Comparison of ENCODE assay signal across 8 cellular contexts in the genomic region with DNA sequence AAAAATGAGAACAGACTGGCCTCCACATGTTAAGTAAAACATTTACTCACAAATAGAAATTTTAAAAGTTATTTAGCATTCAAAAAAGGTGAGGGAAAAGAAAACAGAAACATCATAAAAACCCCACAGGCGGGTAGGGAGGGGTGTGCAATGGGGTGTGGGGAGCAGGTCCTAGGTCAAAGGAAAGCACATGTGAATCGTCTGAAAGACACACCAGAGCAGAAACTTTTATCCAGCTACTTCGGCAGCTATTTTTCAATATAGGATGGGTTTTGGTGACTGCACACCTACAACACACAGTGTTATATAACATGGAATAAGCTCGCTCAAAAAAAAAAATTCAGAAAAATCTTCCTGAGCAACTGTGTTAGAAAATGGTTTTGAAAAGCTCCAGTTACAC. TPM values are rescaled to one million over a fixed set of nuclear protein-coding genes. Genes with fewer than 3 reads are reported as not detected.
DNase-seq lines count a peak whose midpoint lies in the region; ATAC-seq lines count a peak whose summit lies in the region.

No MANE protein-coding gene starts in this region.

- peak overlapping the region; percentile 54 for H3K9ac ChIP-seq in iPS-15b (ENCODE audit: low read depth, low read length)

- no peaks in the 10 kb centered on the region for H3K9me3 ChIP-seq in iPS-15b (ENCODE audit: control insufficient read depth, insufficient read depth, low read length)

- peak; percentile 26 for DNase-seq in activated CD8-positive, alpha-beta memory T cell treated with anti-CD3 and anti-CD28 coated beads, Interleukin-2, amount 50 U/mL, for 4 hours
- no peak for DNase-seq in activated CD8-positive, alpha-beta memory T cell treated with anti-CD3 and anti-CD28 coated beads, Interleukin-2, amount 50 U/mL, for 48 hours
- no peak for DNase-seq in activated T-helper 1 cell treated with anti-CD3 and anti-CD28 coated beads, Interleukin-12 subunit alpha, Interleukin-12 subunit beta, Interleukin-2, Interleukin-4 antibody, amounts not matched to agents 30 ng/mL and 10 ng/mL and 1 ng/mL, durations not matched to agents 14 hours and 24 hours and 36 hours (ENCODE audit: low spot score)
- peak; percentile 8 to 19 for DNase-seq in stimulated activated naive CD8-positive, alpha-beta T cell treated with anti-CD3 and anti-CD28 coated beads, Interleukin-15, amount 100 ng/mL, for 72 hours

- no peaks in the 10 kb centered on the region for H3K9me3 Mint-ChIP-seq in activated T-helper 1 cell treated with anti-CD3 and anti-CD28 coated beads, Interleukin-12 subunit alpha, Interleukin-12 subunit beta, Interleukin-2, Interleukin-4 antibody, amounts not matched to agents 30 ng/mL and 10 ng/mL and 1 ng/mL, durations not matched to agents 14 hours and 24 hours and 36 hours
- H3K9me3 Mint-ChIP-seq in stimulated activated naive CD8-positive, alpha-beta T cell treated with anti-CD3 and anti-CD28 coated beads, Interleukin-15, amount 100 ng/mL, for 72 hours: no peaks in the 10 kb centered on the region

- no peak for ATAC-seq in stimulated activated naive CD8-positive, alpha-beta T cell treated with anti-CD3 and anti-CD28 coated beads, Interleukin-15, amount 100 ng/mL, for 72 hours
- ATAC-seq in GM18517 (IDR thresholded peaks at IDR 0.05; ENCODE audit: unreplicated experiment) (no peak), HG02840 (IDR thresholded peaks at IDR 0.05; ENCODE audit: low FRiP score, unreplicated experiment) (no peak), HG02973 (IDR thresholded peaks at IDR 0.05; ENCODE audit: unreplicated experiment) (no peak)

- peaks cover 6% of the 10 kb centered on the region for H3K4me1 ChIP-seq in iPS-15b (ENCODE audit: control insufficient read depth, insufficient read depth, low read length)

- H3K36me3 Mint-ChIP-seq in activated T-helper 1 cell treated with anti-CD3 and anti-CD28 coated beads, Interleukin-12 subunit alpha, Interleukin-12 subunit beta, Interleukin-2, Interleukin-4 antibody, amounts not matched to agents 30 ng/mL and 10 ng/mL and 1 ng/mL, durations not matched to agents 14 hours and 24 hours and 36 hours (ENCODE audit: low read depth): peaks cover 19% of the 10 kb centered on the region

- peak overlapping the region; percentile 99 for H3K27ac Mint-ChIP-seq in activated T-helper 1 cell treated with anti-CD3 and anti-CD28 coated beads, Interleukin-12 subunit alpha, Interleukin-12 subunit beta, Interleukin-2, Interleukin-4 antibody, amounts not matched to agents 30 ng/mL and 10 ng/mL and 1 ng/mL, durations not matched to agents 14 hours and 24 hours and 36 hours
- peak overlapping the region; percentile 77 to 98 for H3K27ac Mint-ChIP-seq in stimulated activated naive CD8-positive, alpha-beta T cell treated with anti-CD3 and anti-CD28 coated beads, Interleukin-15, amount 100 ng/mL, for 72 hours

- H3K27me3 Mint-ChIP-seq in activated T-helper 1 cell treated with anti-CD3 and anti-CD28 coated beads, Interleukin-12 subunit alpha, Interleukin-12 subunit beta, Interleukin-2, Interleukin-4 antibody, amounts not matched to agents 30 ng/mL and 10 ng/mL and 1 ng/mL, durations not matched to agents 14 hours and 24 hours and 36 hours (ENCODE audit: insufficient read depth): no peaks in the 10 kb centered on the region
- no peaks in the 10 kb centered on the region for H3K27me3 Mint-ChIP-seq in stimulated activated naive CD8-positive, alpha-beta T cell treated with anti-CD3 and anti-CD28 coated beads, Interleukin-15, amount 100 ng/mL, for 72 hours

- no peaks in the 10 kb centered on the region for H3K27me3 ChIP-seq in iPS-15b (ENCODE audit: control insufficient read depth, insufficient read depth, low read length)

- peaks cover 45% of the 10 kb centered on the region for H3K4me1 Mint-ChIP-seq in activated T-helper 1 cell treated with anti-CD3 and anti-CD28 coated beads, Interleukin-12 subunit alpha, Interleukin-12 subunit beta, Interleukin-2, Interleukin-4 antibody, amounts not matched to agents 30 ng/mL and 10 ng/mL and 1 ng/mL, durations not matched to agents 14 hours and 24 hours and 36 hours (ENCODE audit: low read depth)
- peaks cover 40% of the 10 kb centered on the region for H3K4me1 Mint-ChIP-seq in stimulated activated naive CD8-positive, alpha-beta T cell treated with anti-CD3 and anti-CD28 coated beads, Interleukin-15, amount 100 ng/mL, for 72 hours

- intact Hi-C loops in activated T-helper 1 cell treated with anti-CD3 and anti-CD28 coated beads, Interleukin-12 subunit alpha, Interleukin-12 subunit beta, Interleukin-2, Interleukin-4 antibody, amounts not matched to agents 30 ng/mL and 10 ng/mL and 1 ng/mL, durations not matched to agents 14 hours and 24 hours and 36 hours (cut with micrococcal nuclease): loop anchor here (1.0 to 10.0 kb wide), 5 partner anchors 14 to 1991 kb away; no protein-coding TSS in a partner anchor

- H3K36me3 ChIP-seq in iPS-15b (ENCODE audit: control insufficient read depth, insufficient read depth, low read length): peaks cover 3% of the 10 kb centered on the region

- peak overlapping the region; percentile 88 for H3K4me3 ChIP-seq in iPS-15b (ENCODE audit: low read depth, low read length)

- H3K4me3 Mint-ChIP-seq in activated T-helper 1 cell treated with anti-CD3 and anti-CD28 coated beads, Interleukin-12 subunit alpha, Interleukin-12 subunit beta, Interleukin-2, Interleukin-4 antibody, amounts not matched to agents 30 ng/mL and 10 ng/mL and 1 ng/mL, durations not matched to agents 14 hours and 24 hours and 36 hours: peak overlapping the region; percentile 99
- H3K4me3 Mint-ChIP-seq in stimulated activated naive CD8-positive, alpha-beta T cell treated with anti-CD3 and anti-CD28 coated beads, Interleukin-15, amount 100 ng/mL, for 72 hours: peak overlapping the region; percentile 83 to 95

RNA-seq across cellular contexts. Expression of a gene that starts 1.6 kb away (rescaled TPM):
- 76.9 and 80.9 TPM in 2 replicates for total RNA-seq in activated T-helper 1 cell treated with anti-CD3 and anti-CD28 coated beads, Interleukin-12 subunit alpha, Interleukin-12 subunit beta, Interleukin-2, Interleukin-4 antibody, amounts not matched to agents 30 ng/mL and 10 ng/mL and 1 ng/mL, durations not matched to agents 14 hours and 24 hours and 36 hours

Comparison
In these comparisons a context has a peak if more than half of its experiments do, and no peak if none do; other contexts are left out.
1. DNase-seq: peak in activated CD8-positive, alpha-beta memory T cell treated with anti-CD3 and anti-CD28 coated beads, Interleukin-2, amount 50 U/mL, for 4 hours (single experiment) and stimulated activated naive CD8-positive, alpha-beta T cell treated with anti-CD3 and anti-CD28 coated beads, Interleukin-15, amount 100 ng/mL, for 72 hours (2 of 2); none in activated CD8-positive, alpha-beta memory T cell treated with anti-CD3 and anti-CD28 coated beads, Interleukin-2, amount 50 U/mL, for 48 hours (single experiment) and activated T-helper 1 cell treated with anti-CD3 and anti-CD28 coated beads, Interleukin-12 subunit alpha, Interleukin-12 subunit beta, Interleukin-2, Interleukin-4 antibody, amounts not matched to agents 30 ng/mL and 10 ng/mL and 1 ng/mL, durations not matched to agents 14 hours and 24 hours and 36 hours (single experiment).